23 cellular contexts compared by ENCODE assay signal in genomic region chr4:153099391-153100140, GRCh38.
"Had no signal": no experiment of that assay in that cellular context is flagged by ENCODE, and none has a peak within 500 bp of the region (broad histone marks: within the 10 kb centered on the region; RNA-seq: fewer than 3 reads in every experiment).

No MANE protein-coding gene starts in this region.

- H3K36me3 ChIP-seq: Peyer's patch, SJSA1 had no signal

- H3K27me3 ChIP-seq: Peyer's patch, SJSA1 had no signal

- DNase-seq: activated CD4-positive, alpha-beta T cell treated with anti-CD3 and anti-CD28 coated beads for 48 hours; activated CD4-positive, alpha-beta T cell treated with anti-CD3 and anti-CD28 coated beads, Interleukin-2, amount 50 U/mL, for 4 hours; activated CD4-positive, CD25-positive, alpha-beta regulatory T cell treated with anti-CD3 and anti-CD28 coated beads, Interleukin-2, amount 50 U/mL, for 72 hours; activated CD8-positive, alpha-beta T cell treated with anti-CD3 and anti-CD28 coated beads, Interleukin-2, amount 10 ng/mL, durations not matched to agents 7 days and 5 days; activated gamma-delta T cell; activated naive CD4-positive, alpha-beta T cell treated with anti-CD3 and anti-CD28 coated beads for 36 hours; activated T-cell treated with anti-CD3 and anti-CD28 coated beads, Interleukin-2, amount 50 U/mL, for 4 hours; anterior cingulate cortex; caudate nucleus; KG1; NCI-H1092; NCI-H1417; NCI-H2029; NCI-H345; NCI-H510A; NCI-H526 treated with DMSO at 0.1 percent for 48 hours; NK-92 treated with Interleukin-12 subunit alpha and Interleukin-12 subunit beta, amount 100 ng/mL, for 24 hours; OCI-M1; Peyer's patch; Right ventricle myocardium superior; SW 1271; T-helper 9 cell had no signal

- H3K4me3 ChIP-seq: Peyer's patch, SJSA1 had no signal
